33 cellular contexts compared by ENCODE assay signal in the genomic region with DNA sequence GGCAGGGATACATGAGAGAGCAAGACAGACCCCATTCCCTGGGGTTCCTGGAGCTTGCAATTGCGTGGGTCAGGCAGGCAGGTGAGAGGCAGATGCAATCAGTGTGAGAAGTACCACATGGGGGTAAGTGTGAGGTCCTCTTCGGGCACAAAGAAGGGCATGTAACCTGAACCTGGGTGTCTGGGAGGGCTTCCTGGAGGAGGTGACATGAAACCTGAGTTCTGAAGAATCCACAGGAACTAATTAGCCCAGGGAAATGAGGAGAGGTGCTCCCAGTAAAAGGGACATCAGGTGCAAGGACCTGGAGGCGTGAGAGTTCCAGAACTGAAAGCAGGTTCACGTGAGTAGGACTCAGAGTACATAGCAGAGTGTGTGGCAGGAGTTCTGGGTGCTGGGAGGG. TPM values are rescaled to one million over a fixed set of nuclear protein-coding genes. Genes with fewer than 3 reads are reported as not detected.
"Had no signal": no experiment of that assay in that cellular context is flagged by ENCODE, and none has a peak within 500 bp of the region (broad histone marks: within the 10 kb centered on the region; RNA-seq: fewer than 3 reads in every experiment).

No MANE protein-coding gene starts in this region.

- H3K4me3 ChIP-seq: breast epithelium, SJCRH30 had no signal

- H3K4me2 ChIP-seq: SK-N-SH had no signal

- H3K4me3 Mint-ChIP-seq: activated CD4-positive, alpha-beta T cell treated with anti-CD3 and anti-CD28 coated beads, Interleukin-2, amount 10 ng/mL, durations not matched to agents 24 days and 14 days; activated CD8-positive, alpha-beta memory T cell treated with anti-CD3 and anti-CD28 coated beads, Interleukin-2, amount 10 ng/mL, durations not matched to agents 7 days and 5 days; activated naive CD4-positive, alpha-beta T cell treated with anti-CD3 and anti-CD28 coated beads, Interleukin-2, amount 10 ng/mL, durations not matched to agents 7 days and 5 days; activated T-cell treated with anti-CD3 and anti-CD28 coated beads, Interleukin-2, amount 50 U/mL, for 24 hours; activated T-helper 1 cell treated with anti-CD3 and anti-CD28 coated beads, Interleukin-12 subunit alpha, Interleukin-12 subunit beta, Interleukin-2, Interleukin-4 antibody, amounts not matched to agents 30 ng/mL and 10 ng/mL and 1 ng/mL, durations not matched to agents 14 hours and 24 hours and 36 hours; WTC11 had no signal

- H3K27ac ChIP-seq: breast epithelium, SJCRH30 had no signal

- H3K27ac Mint-ChIP-seq: activated CD4-positive, alpha-beta T cell treated with anti-CD3 and anti-CD28 coated beads, Interleukin-2, amount 10 ng/mL, durations not matched to agents 24 days and 14 days; activated CD8-positive, alpha-beta memory T cell treated with anti-CD3 and anti-CD28 coated beads, Interleukin-2, amount 10 ng/mL, durations not matched to agents 7 days and 5 days; activated naive CD4-positive, alpha-beta T cell treated with anti-CD3 and anti-CD28 coated beads, Interleukin-2, amount 10 ng/mL, durations not matched to agents 7 days and 5 days; activated T-cell treated with anti-CD3 and anti-CD28 coated beads, Interleukin-2, amount 50 U/mL, for 24 hours; activated T-helper 1 cell treated with anti-CD3 and anti-CD28 coated beads, Interleukin-12 subunit alpha, Interleukin-12 subunit beta, Interleukin-2, Interleukin-4 antibody, amounts not matched to agents 30 ng/mL and 10 ng/mL and 1 ng/mL, durations not matched to agents 14 hours and 24 hours and 36 hours; WTC11 had no signal

- H3K4me1 Mint-ChIP-seq: activated CD4-positive, alpha-beta T cell treated with anti-CD3 and anti-CD28 coated beads, Interleukin-2, amount 10 ng/mL, durations not matched to agents 24 days and 14 days; activated CD8-positive, alpha-beta memory T cell treated with anti-CD3 and anti-CD28 coated beads, Interleukin-2, amount 10 ng/mL, durations not matched to agents 7 days and 5 days; activated naive CD4-positive, alpha-beta T cell treated with anti-CD3 and anti-CD28 coated beads, Interleukin-2, amount 10 ng/mL, durations not matched to agents 7 days and 5 days had no signal

- H3K9me3 Mint-ChIP-seq: activated CD4-positive, alpha-beta T cell treated with anti-CD3 and anti-CD28 coated beads, Interleukin-2, amount 10 ng/mL, durations not matched to agents 24 days and 14 days; activated naive CD4-positive, alpha-beta T cell treated with anti-CD3 and anti-CD28 coated beads, Interleukin-2, amount 10 ng/mL, durations not matched to agents 7 days and 5 days; activated T-cell treated with anti-CD3 and anti-CD28 coated beads, Interleukin-2, amount 50 U/mL, for 24 hours; activated T-helper 1 cell treated with anti-CD3 and anti-CD28 coated beads, Interleukin-12 subunit alpha, Interleukin-12 subunit beta, Interleukin-2, Interleukin-4 antibody, amounts not matched to agents 30 ng/mL and 10 ng/mL and 1 ng/mL, durations not matched to agents 14 hours and 24 hours and 36 hours; WTC11 had no signal

- DNase-seq: activated CD4-positive, alpha-beta T cell treated with anti-CD3 and anti-CD28 coated beads for 1 hour; activated CD4-positive, alpha-beta T cell treated with anti-CD3 and anti-CD28 coated beads, Interleukin-2, amount 10 ng/mL, durations not matched to agents 24 days and 14 days; activated CD4-positive, alpha-beta T cell treated with anti-CD3 and anti-CD28 coated beads, Interleukin-2, amount 50 U/mL, for 48 hours; activated CD8-positive, alpha-beta memory T cell treated with anti-CD3 and anti-CD28 coated beads, Interleukin-2, amount 10 ng/mL, durations not matched to agents 7 days and 5 days; activated gamma-delta T cell; activated naive CD4-positive, alpha-beta T cell treated with anti-CD3 and anti-CD28 coated beads, Interleukin-2, amount 10 ng/mL, durations not matched to agents 7 days and 5 days; activated T-cell treated with anti-CD3 and anti-CD28 coated beads, Interleukin-2, amount 50 U/mL, for 24 hours; caudate nucleus; KG1; NCI-H1092; NCI-H1417; NCI-H1694; NCI-H2029; NCI-H2107; NCI-H2171 treated with DMSO at 0.1 percent for 48 hours; NCI-H226; NCI-H526; NCI-H774; OCI-M1; Right ventricle myocardium superior; RPMI8226; SJCRH30; SK-N-SH; SW 1271 had no signal

- H3K9me3 ChIP-seq: breast epithelium, SJCRH30, SK-N-SH had no signal

- H3K36me3 Mint-ChIP-seq: activated CD8-positive, alpha-beta memory T cell treated with anti-CD3 and anti-CD28 coated beads, Interleukin-2, amount 10 ng/mL, durations not matched to agents 7 days and 5 days; activated naive CD4-positive, alpha-beta T cell treated with anti-CD3 and anti-CD28 coated beads, Interleukin-2, amount 10 ng/mL, durations not matched to agents 7 days and 5 days; WTC11 had no signal

- H3K36me3 ChIP-seq: breast epithelium, SJCRH30 had no signal

- H3K27me3 ChIP-seq: breast epithelium had no signal

- ATAC-seq: activated CD8-positive, alpha-beta memory T cell treated with anti-CD3 and anti-CD28 coated beads, Interleukin-2, amount 10 ng/mL, durations not matched to agents 7 days and 5 days; Panc1 had no signal

RNA-seq across cellular contexts. Expression of a gene that starts 2.5 kb away (rescaled TPM):
- total RNA-seq: activated CD4-positive, alpha-beta T cell treated with anti-CD3 and anti-CD28 coated beads, Interleukin-2, amount 10 ng/mL, durations not matched to agents 24 days and 14 days; activated CD8-positive, alpha-beta memory T cell treated with anti-CD3 and anti-CD28 coated beads, Interleukin-2, amount 10 ng/mL, durations not matched to agents 7 days and 5 days; activated T-helper 1 cell treated with anti-CD3 and anti-CD28 coated beads, Interleukin-12 subunit alpha, Interleukin-12 subunit beta, Interleukin-2, Interleukin-4 antibody, amounts not matched to agents 30 ng/mL and 10 ng/mL and 1 ng/mL, durations not matched to agents 14 hours and 24 hours and 36 hours; aorta; cerebellum; LHCN-M2; T-helper 1 cell treated with Interleukin-12 subunit alpha and Interleukin-12 subunit beta and Interleukin-4 antibody, amounts not matched to agents 30 ng/mL and 1 ng/mL, for 36 hours had no signal

RNA-seq across cellular contexts. Expression of a gene that starts 23.5 kb away (rescaled TPM):
- total RNA-seq: activated CD4-positive, alpha-beta T cell treated with anti-CD3 and anti-CD28 coated beads, Interleukin-2, amount 10 ng/mL, durations not matched to agents 24 days and 14 days; activated CD8-positive, alpha-beta memory T cell treated with anti-CD3 and anti-CD28 coated beads, Interleukin-2, amount 10 ng/mL, durations not matched to agents 7 days and 5 days; activated T-helper 1 cell treated with anti-CD3 and anti-CD28 coated beads, Interleukin-12 subunit alpha, Interleukin-12 subunit beta, Interleukin-2, Interleukin-4 antibody, amounts not matched to agents 30 ng/mL and 10 ng/mL and 1 ng/mL, durations not matched to agents 14 hours and 24 hours and 36 hours; aorta; LHCN-M2; NCI-H460; Right ventricle myocardium superior; SJCRH30; T-helper 1 cell treated with Interleukin-12 subunit alpha and Interleukin-12 subunit beta and Interleukin-4 antibody, amounts not matched to agents 30 ng/mL and 1 ng/mL, for 36 hours had no signal
